Comparison of ENCODE assay signal across 7 cellular contexts in the genomic region with DNA sequence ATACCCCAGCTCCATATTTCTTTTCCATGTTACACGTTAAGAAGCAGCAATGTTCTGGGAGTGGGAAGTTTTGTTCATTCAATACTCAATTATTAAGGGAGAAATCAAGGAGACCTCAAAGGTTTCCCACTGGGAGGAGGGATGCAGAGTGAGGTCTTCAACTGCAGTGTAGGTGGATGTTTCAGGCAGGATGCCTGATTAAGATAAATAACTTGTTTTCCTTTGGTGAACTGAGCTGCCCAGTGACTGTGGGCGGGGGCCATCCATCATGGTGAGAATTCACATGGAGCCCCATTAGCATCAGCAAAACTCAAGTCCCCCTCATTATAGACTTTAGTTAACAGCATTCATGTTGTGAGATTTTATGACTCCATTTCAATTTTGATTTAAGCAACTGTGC.
"Had no signal": no experiment of that assay in that cellular context is flagged by ENCODE, and none has a peak within 500 bp of the region (broad histone marks: within the 10 kb centered on the region; RNA-seq: fewer than 3 reads in every experiment).

No MANE protein-coding gene starts in this region.

- H2AFZ ChIP-seq: GM23248 had no signal

- DNase-seq: GM23248, GOT3, H7, IMR-90 had no signal

- H3K36me3 ChIP-seq: HAP-1 had no signal

- H3K9ac ChIP-seq: GM23248 had no signal

- H3K27ac ChIP-seq: GM23248 had no signal

- H3K4me3 ChIP-seq: GM23248, HAP-1 had no signal

- FAIRE-seq: HTR-8/SVneo had no signal

- ATAC-seq: HCT116 had no signal

- H3K9me3 ChIP-seq: HAP-1 had no signal
